ENCODE assay signal across 27 cellular contexts in the genomic region with DNA sequence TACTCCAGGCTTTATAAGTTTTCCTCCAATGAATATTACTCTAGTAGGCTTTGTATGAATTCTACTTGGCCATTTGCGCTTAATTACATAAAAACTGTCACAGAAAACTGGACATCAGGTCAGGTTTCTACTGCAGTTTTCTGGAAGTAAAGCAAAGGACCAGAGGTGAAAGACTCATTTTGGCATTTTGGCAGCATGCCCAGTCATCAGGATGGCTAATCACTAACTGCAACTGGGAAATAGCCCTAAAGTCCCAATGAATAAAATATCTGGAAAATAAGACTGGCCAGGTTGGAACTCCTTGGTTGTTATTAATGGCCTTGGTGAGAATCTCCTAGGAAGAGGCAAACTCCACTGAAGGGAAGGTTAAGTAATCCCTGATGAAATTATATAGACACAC.
DNase-seq lines count a peak whose midpoint lies in the region; ATAC-seq and TF ChIP-seq lines count a peak whose summit lies in the region.
"Had no signal": no experiment of that assay in that cellular context is flagged by ENCODE, and none has a peak within 500 bp of the region (broad histone marks: within the 10 kb centered on the region; RNA-seq: fewer than 3 reads in every experiment).

No MANE protein-coding gene starts in this region.

- H3K4me1 ChIP-seq in HEK293 (ENCODE audit: control insufficient read depth, insufficient read depth, low read length): no peaks in the 10 kb centered on the region
- H3K4me1 ChIP-seq: BLaER1 treated with 17β-estradiol and CSF1 and Interleukin-3, amounts not matched to agents 10 nM and 100 nM; Caco-2; parathyroid adenoma had no signal

- CTCF ChIA-PET in HEK293 (lab: Yijun Ruan, JAX): interaction anchor here (1.2 kb wide), 1 partner anchor 11 kb away, joined by 3 read pairs; no protein-coding TSS in a partner anchor

- H3K36me3 ChIP-seq in HEK293 (ENCODE audit: control insufficient read depth in 2 of 2, insufficient read depth in 1 of 2, low read length in 2 of 2): no peaks in the 10 kb centered on the region
- H3K36me3 ChIP-seq: heart right ventricle, WERI-Rb-1 had no signal

- no peaks in the 10 kb centered on the region for H3K9me3 ChIP-seq in HEK293 (ENCODE audit: control insufficient read depth, insufficient read depth, low read depth, low read length)
- H3K9me3 ChIP-seq: Caco-2, mucosa of descending colon had no signal

- no peak overlapping the region for H3K27ac ChIP-seq in HEK293 (ENCODE audit: extremely low read depth, low read depth, low read length)
- H3K27ac ChIP-seq: BLaER1 treated with 17β-estradiol and CSF1 and Interleukin-3, amounts not matched to agents 10 nM and 100 nM; epithelial cell of prostate; heart right ventricle; KMS-11; parathyroid adenoma; WERI-Rb-1 had no signal

- no peak overlapping the region for H3K4me3 ChIP-seq in HEK293 (ENCODE audit: low read depth, low read length)
- H3K4me3 ChIP-seq: BLaER1 treated with 17β-estradiol and CSF1 and Interleukin-3, amounts not matched to agents 10 nM and 100 nM; heart right ventricle; lung; mucosa of descending colon had no signal

- DNase-seq in EH (ENCODE audit: low read depth) (peak; percentile 2), astrocyte of the hippocampus (ENCODE audit: low read depth, low spot score) (peak; percentile 7), kidney tubule cell (ENCODE audit: low spot score) (peak; percentile 18), NCI-H82 (lab: John Stamatoyannopoulos, UW) (no peak)
- DNase-seq: activated CD4-positive, alpha-beta T cell treated with anti-CD3 and anti-CD28 coated beads, Interleukin-2, amount 10 ng/mL, durations not matched to agents 7 days and 5 days; activated naive CD4-positive, alpha-beta T cell; activated T-cell treated with anti-CD3 and anti-CD28 coated beads, Interleukin-2, amount 50 U/mL, for 4 hours; Caco-2; DND-41; heart right ventricle; HFFc6; kidney glomerular epithelial cell; mucosa of descending colon; MV-4-11; NCI-H187; Right ventricle myocardium superior; stimulated activated CD4-positive, alpha-beta T cell treated with anti-CD3 and anti-CD28 coated beads, Interleukin-15, amount 100 ng/mL, for 24 hours; stimulated activated naive CD4-positive, alpha-beta T cell; WERI-Rb-1 had no signal

- POLR2A ChIA-PET in HEK293 (lab: Yijun Ruan, JAX): no interaction called here

- ATAC-seq in GM21825 (IDR thresholded peaks at IDR 0.05; ENCODE audit: unreplicated experiment) (no peak), GM21737 (IDR thresholded peaks at IDR 0.05; ENCODE audit: unreplicated experiment) (no peak)
- ATAC-seq: activated T-cell treated with anti-CD3 and anti-CD28 coated beads, Interleukin-2, amount 50 U/mL, for 4 hours; heart right ventricle; mucosa of descending colon had no signal

- TF ChIP-seq CTCF in HEK293 (tag by site-specific recombination; IDR thresholded peaks at IDR 0.05): no peak

TF ChIP-seq in HEK293, 187 proteins besides CTCF, POLR2A, EP300 and RAD21:
- no peak for TF ChIP-seq ZXDB (tag by site-specific recombination; IDR thresholded peaks at IDR 0.05)
- TF ChIP-seq ZNF768 (tag by site-specific recombination; IDR thresholded peaks at IDR 0.05): no peak
- TF ChIP-seq SETDB1 (IDR thresholded peaks at IDR 0.05; ENCODE audit: insufficient read length, low read length): no peak
- TF ChIP-seq, protein P1, sequence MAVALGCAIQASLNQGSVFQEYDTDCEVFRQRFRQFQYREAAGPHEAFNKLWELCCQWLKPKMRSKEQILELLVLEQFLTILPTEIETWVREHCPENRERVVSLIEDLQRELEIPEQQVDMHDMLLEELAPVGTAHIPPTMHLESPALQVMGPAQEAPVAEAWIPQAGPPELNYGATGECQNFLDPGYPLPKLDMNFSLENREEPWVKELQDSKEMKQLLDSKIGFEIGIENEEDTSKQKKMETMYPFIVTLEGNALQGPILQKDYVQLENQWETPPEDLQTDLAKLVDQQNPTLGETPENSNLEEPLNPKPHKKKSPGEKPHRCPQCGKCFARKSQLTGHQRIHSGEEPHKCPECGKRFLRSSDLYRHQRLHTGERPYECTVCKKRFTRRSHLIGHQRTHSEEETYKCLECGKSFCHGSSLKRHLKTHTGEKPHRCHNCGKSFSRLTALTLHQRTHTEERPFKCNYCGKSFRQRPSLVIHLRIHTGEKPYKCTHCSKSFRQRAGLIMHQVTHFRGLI (tag by site-specific recombination; IDR thresholded peaks at IDR 0.05): no peak
- TF ChIP-seq REPIN1 (tag by site-specific recombination; IDR thresholded peaks at IDR 0.05; ENCODE audit: low read depth): no peak
- TF ChIP-seq, protein P2, sequence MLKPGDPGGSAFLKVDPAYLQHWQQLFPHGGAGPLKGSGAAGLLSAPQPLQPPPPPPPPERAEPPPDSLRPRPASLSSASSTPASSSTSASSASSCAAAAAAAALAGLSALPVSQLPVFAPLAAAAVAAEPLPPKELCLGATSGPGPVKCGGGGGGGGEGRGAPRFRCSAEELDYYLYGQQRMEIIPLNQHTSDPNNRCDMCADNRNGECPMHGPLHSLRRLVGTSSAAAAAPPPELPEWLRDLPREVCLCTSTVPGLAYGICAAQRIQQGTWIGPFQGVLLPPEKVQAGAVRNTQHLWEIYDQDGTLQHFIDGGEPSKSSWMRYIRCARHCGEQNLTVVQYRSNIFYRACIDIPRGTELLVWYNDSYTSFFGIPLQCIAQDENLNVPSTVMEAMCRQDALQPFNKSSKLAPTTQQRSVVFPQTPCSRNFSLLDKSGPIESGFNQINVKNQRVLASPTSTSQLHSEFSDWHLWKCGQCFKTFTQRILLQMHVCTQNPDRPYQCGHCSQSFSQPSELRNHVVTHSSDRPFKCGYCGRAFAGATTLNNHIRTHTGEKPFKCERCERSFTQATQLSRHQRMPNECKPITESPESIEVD (tag by site-specific recombination; IDR thresholded peaks at IDR 0.05): 0 out of 2 replicates have a peak, but pooled peaks have one; percentile 17
